ENCODE assay signal across 24 cellular contexts in the genomic region with DNA sequence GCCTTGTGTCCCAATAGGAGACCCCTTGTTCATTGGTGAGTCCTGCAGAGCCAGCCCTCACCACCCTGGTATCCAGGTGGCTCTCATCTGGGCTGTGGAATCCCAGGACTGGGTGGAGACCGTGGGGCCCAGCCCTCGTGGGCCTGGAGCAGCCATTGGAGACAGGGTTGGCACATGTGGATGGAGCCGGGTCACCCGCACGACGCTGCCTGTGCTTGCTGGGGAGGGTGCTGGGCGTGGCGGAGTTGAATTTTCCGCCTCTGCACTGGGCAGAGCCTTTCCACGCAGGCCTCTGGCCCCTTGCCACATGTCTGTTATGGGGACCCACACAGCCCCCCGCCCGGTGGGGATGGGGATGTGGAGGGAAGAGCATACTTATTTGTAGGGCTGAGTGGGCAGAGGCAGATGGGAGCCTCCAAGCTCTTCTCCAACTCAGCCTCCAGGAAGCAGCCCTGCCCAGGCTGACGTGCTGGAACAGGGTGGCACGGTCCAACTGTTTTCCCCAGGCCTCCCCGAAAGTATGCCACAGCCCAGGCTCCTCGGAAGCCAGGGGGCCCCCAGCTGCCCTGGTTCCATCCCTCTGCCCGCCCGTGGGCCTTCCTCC. TPM values are rescaled to one million over a fixed set of nuclear protein-coding genes. Genes with fewer than 3 reads are reported as not detected.
DNase-seq lines count a peak whose midpoint lies in the region; ATAC-seq, FAIRE-seq and TF ChIP-seq lines count a peak whose summit lies in the region.
"Had no signal": no experiment of that assay in that cellular context is flagged by ENCODE, and none has a peak within 500 bp of the region (broad histone marks: within the 10 kb centered on the region; RNA-seq: fewer than 3 reads in every experiment).

No MANE protein-coding gene starts in this region.

- CTCF ChIA-PET in HEK293 (lab: Yijun Ruan, JAX): no interaction called here

- H3K18ac ChIP-seq in mesenchymal stem cell (ENCODE audit: low read depth in 1 of 2, low read length in 2 of 2): no peak overlapping the region

- H3K23ac ChIP-seq in mesenchymal stem cell (ENCODE audit: low read length in 2 of 2): no peak overlapping the region

- H3K36me3 ChIP-seq in HEK293 (ENCODE audit: control insufficient read depth in 2 of 2, insufficient read depth in 1 of 2, low read length in 2 of 2) (peaks cover 0 to under 1% of the 10 kb centered on the region in 2 experiments; a peak in 2 of 3 replicates), mesenchymal stem cell (ENCODE audit: control insufficient read depth in 1 of 2, insufficient read depth in 2 of 2, low read depth in 1 of 2, low read length in 2 of 2) (peaks cover 0 to 52% of the 10 kb centered on the region in 2 experiments), small intestine (ENCODE audit: control insufficient read depth in 2 of 2, insufficient read depth in 2 of 2, low read length in 2 of 2) (no peaks in the 10 kb centered on the region)

- ATAC-seq in esophagus mucosa: peak; percentile 72
- ATAC-seq in GM18502 (IDR thresholded peaks at IDR 0.05; ENCODE audit: poor library complexity, unreplicated experiment): no peak
- no peak for ATAC-seq in HG02973 (IDR thresholded peaks at IDR 0.05; ENCODE audit: unreplicated experiment)
- ATAC-seq: A549 had no signal

- peak; percentile 44 for DNase-seq in Ammon's horn (ENCODE audit: low spot score)
- DNase-seq in mesenchymal stem cell: no peak
- DNase-seq in small intestine: no peak
- DNase-seq in T1000 (lab: John Stamatoyannopoulos, UW): no peak
- DNase-seq: BE2C; CD4-positive, alpha-beta T cell; COR-L47; DMS79 treated with DMSO at 0.1 percent for 48 hours; KG1; NCI-H1092 treated with DMSO at 0.1 percent for 48 hours; NCI-H1436 treated with DMSO at 0.1 percent for 48 hours; NCI-H1930; NCI-H2227 treated with DMSO at 0.1 percent for 48 hours; NCI-H510A; NCI-H774; OCI-M1; SHP77 treated with DMSO at 0.1 percent for 48 hours; SK-N-SH had no signal

- H3K4me3 ChIP-seq in HEK293 (ENCODE audit: low read depth, low read length): no peak overlapping the region
- no peak overlapping the region for H3K4me3 ChIP-seq in mesenchymal stem cell (ENCODE audit: insufficient read depth in 1 of 2, low read depth in 1 of 2, low read length in 2 of 2)
- no peak overlapping the region for H3K4me3 ChIP-seq in small intestine (ENCODE audit: low read depth in 1 of 2, low read length in 2 of 2)
- H3K4me3 ChIP-seq: A549 had no signal

- H2BK15ac ChIP-seq in mesenchymal stem cell (ENCODE audit: low read depth, poor library complexity, severe bottlenecking): no peak overlapping the region

- H3K4me1 ChIP-seq in HEK293 (ENCODE audit: control insufficient read depth, insufficient read depth, low read length): no peaks in the 10 kb centered on the region
- H3K4me1 ChIP-seq in mesenchymal stem cell (ENCODE audit: control insufficient read depth, insufficient read depth, low read depth, low read length): peaks cover 31% of the 10 kb centered on the region
- peaks cover 2 to 3% of the 10 kb centered on the region in 2 donors for H3K4me1 ChIP-seq in small intestine (ENCODE audit: control insufficient read depth in 2 of 2, insufficient read depth in 1 of 2, low read depth in 1 of 2, low read length in 1 of 2)
- H3K4me1 ChIP-seq: BE2C had no signal

- no peak overlapping the region for H2BK120ac ChIP-seq in mesenchymal stem cell (ENCODE audit: low read depth, low read length)

- H3K27ac ChIP-seq in HEK293 (ENCODE audit: extremely low read depth, low read depth, low read length) (no peak overlapping the region), mesenchymal stem cell (ENCODE audit: low read length, poor library complexity, severe bottlenecking) (no peak overlapping the region), small intestine (ENCODE audit: low read depth in 1 of 2, low read length in 1 of 2) (peak overlapping the region in 1 of 2 donors; percentile 50)
- H3K27ac ChIP-seq: HL-60 had no signal

- H3K4me2 ChIP-seq in mesenchymal stem cell (ENCODE audit: low read length, poor library complexity, severe bottlenecking): no peak overlapping the region
- H3K4me2 ChIP-seq: A549, SK-N-SH had no signal

- no peak overlapping the region for H4K8ac ChIP-seq in mesenchymal stem cell (ENCODE audit: low read length)

- H3K79me1 ChIP-seq in mesenchymal stem cell (replicated peaks; ENCODE audit: low read length, poor library complexity, severe bottlenecking): peaks cover 18% of the 10 kb centered on the region

- H2AFZ ChIP-seq in mesenchymal stem cell (ENCODE audit: low read depth, low read length): no peak overlapping the region

- no peak overlapping the region for H2BK12ac ChIP-seq in mesenchymal stem cell (ENCODE audit: low read length in 2 of 2)

- no peak overlapping the region for H3K9ac ChIP-seq in mesenchymal stem cell (ENCODE audit: low read length)
- H3K9ac ChIP-seq: SK-N-SH had no signal

- TF ChIP-seq CTCF in HEK293 (tag by site-specific recombination; IDR thresholded peaks at IDR 0.05): no peak

- POLR2A ChIA-PET in HEK293 (lab: Yijun Ruan, JAX): no interaction called here

- WGBS in mesenchymal stem cell: 93% methylated on average over 18 of the region's 18 CpGs
- WGBS in small intestine, 3 donors: 73 to 79% (median 76%) methylated on average over 16 to 18 of the region's 18 CpGs

- no peak overlapping the region for H3K4ac ChIP-seq in mesenchymal stem cell (ENCODE audit: low read depth in 1 of 2, low read length in 2 of 2)

- H2AK5ac ChIP-seq in mesenchymal stem cell (ENCODE audit: low read length, severe bottlenecking): peak overlapping the region; percentile 91

- H2BK5ac ChIP-seq in mesenchymal stem cell (ENCODE audit: low read depth, low read length, poor library complexity, severe bottlenecking): no peak overlapping the region

- H4K91ac ChIP-seq in mesenchymal stem cell (ENCODE audit: low read length): peak overlapping the region; percentile 39

- H3K14ac ChIP-seq in mesenchymal stem cell (ENCODE audit: low read length in 2 of 2): no peak overlapping the region

- no peak for FAIRE-seq in small intestine (lab: Jason Lieb, UNC)
- FAIRE-seq: A549 had no signal

- H3K9me3 ChIP-seq in HEK293 (ENCODE audit: control insufficient read depth, insufficient read depth, low read depth, low read length): no peaks in the 10 kb centered on the region
- H3K9me3 ChIP-seq in mesenchymal stem cell (ENCODE audit: control insufficient read depth, low read length): no peaks in the 10 kb centered on the region
- H3K9me3 ChIP-seq in small intestine (ENCODE audit: control insufficient read depth, low read depth): no peaks in the 10 kb centered on the region
- H3K9me3 ChIP-seq: A549, BE2C, SK-N-SH had no signal

- H3K27me3 ChIP-seq in mesenchymal stem cell (ENCODE audit: control insufficient read depth in 1 of 2, insufficient read depth in 1 of 2, low read length in 2 of 2) (no peaks in the 10 kb centered on the region), small intestine (ENCODE audit: control insufficient read depth in 2 of 2, insufficient read depth in 2 of 2, low read length in 2 of 2) (no peaks in the 10 kb centered on the region)
- H3K27me3 ChIP-seq: BE2C had no signal

TF ChIP-seq in HEK293, 187 proteins besides CTCF, POLR2A, EP300 and RAD21:
- no peak for TF ChIP-seq OVOL3 (tag by site-specific recombination; IDR thresholded peaks at IDR 0.05)
- TF ChIP-seq ZNF571 (tag by site-specific recombination; IDR thresholded peaks at IDR 0.05): no peak
- TF ChIP-seq ZNF169 (tag by site-specific recombination; IDR thresholded peaks at IDR 0.05): no peak
- no peak for TF ChIP-seq RBAK (tag by site-specific recombination; IDR thresholded peaks at IDR 0.05)
- no peak for TF ChIP-seq ZNF394 (tag by site-specific recombination; IDR thresholded peaks at IDR 0.05; ENCODE audit: borderline replicate concordance)
- peak; percentile 22; the same call in 1 of the 2 replicates for TF ChIP-seq ZFHX2 (tag by site-specific recombination; conservative IDR thresholded peaks at IDR 0.05)
- no peak for TF ChIP-seq ZNF146 (tag by site-specific recombination; IDR thresholded peaks at IDR 0.05)
TF ChIP-seq in HEK293: peak in this region for 1.

RNA-seq across cellular contexts. Expression of a gene that starts 12.6 kb away (rescaled TPM):
- 37.7 TPM for total RNA-seq in esophagus mucosa
- polyA plus RNA-seq in mesenchymal stem cell (2013, experiment 1 of 2): 5.1 TPM
- 5.0 TPM for polyA plus RNA-seq in mesenchymal stem cell (2013, experiment 2 of 2)
- polyA plus RNA-seq in small intestine: 10 to 100 TPM; 30.5 to 64.9 (median 43.2) TPM
